Comparison of ENCODE assay signal across 1 cellular context in genomic region chr13:109782066-109782822, GRCh38.
TF ChIP-seq lines count a peak whose summit lies in the region.

No MANE protein-coding gene starts in this region.

TF ChIP-seq in K562, 482 proteins besides CTCF, POLR2A, EP300 and RAD21 (continued from another document):
- TF ChIP-seq ZBTB34 (CRISPR knock-in tag; IDR thresholded peaks at IDR 0.05): no peak
TF ChIP-seq in K562: peak in this region for 4.
